Comparison of ENCODE assay signal across 30 cellular contexts in genomic region chr10:128115356-128115755, GRCh38.
"Had no signal": no experiment of that assay in that cellular context is flagged by ENCODE, and none has a peak within 500 bp of the region (broad histone marks: within the 10 kb centered on the region; RNA-seq: fewer than 3 reads in every experiment).

No MANE protein-coding gene starts in this region.

- H3K4me3 Mint-ChIP-seq: activated CD4-positive, alpha-beta memory T cell treated with anti-CD3 and anti-CD28 coated beads for 36 hours; activated naive CD4-positive, alpha-beta T cell treated with anti-CD3 and anti-CD28 coated beads, Interleukin-2, amount 10 ng/mL, durations not matched to agents 7 days and 5 days; activated naive CD8-positive, alpha-beta T cell treated with anti-CD3 and anti-CD28 coated beads, Interleukin-2, amount 10 ng/mL, durations not matched to agents 7 days and 5 days; activated T-helper 1 cell treated with anti-CD3 and anti-CD28 coated beads, Interleukin-12 subunit alpha, Interleukin-12 subunit beta, Interleukin-2, Interleukin-4 antibody, amounts not matched to agents 30 ng/mL and 10 ng/mL and 1 ng/mL, durations not matched to agents 14 hours and 24 hours and 36 hours; endodermal cell; natural killer cell treated with Interleukin-12 subunit alpha and Interleukin-12 subunit beta and Interleukin-15 and Interleukin-18, amount 100 ng/mL, for 72 hours; stimulated activated effector memory CD8-positive, alpha-beta T cell treated with anti-CD3 and anti-CD28 coated beads, Interleukin-12 subunit alpha, Interleukin-12 subunit beta, amount 100 ng/mL, for 72 hours; stimulated activated naive CD8-positive, alpha-beta T cell treated with anti-CD3 and anti-CD28 coated beads, Interleukin-15, amount 100 ng/mL, for 72 hours had no signal

- H3K27ac Mint-ChIP-seq: activated CD4-positive, alpha-beta memory T cell treated with anti-CD3 and anti-CD28 coated beads for 36 hours; activated naive CD4-positive, alpha-beta T cell treated with anti-CD3 and anti-CD28 coated beads, Interleukin-2, amount 10 ng/mL, durations not matched to agents 7 days and 5 days; activated T-helper 1 cell treated with anti-CD3 and anti-CD28 coated beads, Interleukin-12 subunit alpha, Interleukin-12 subunit beta, Interleukin-2, Interleukin-4 antibody, amounts not matched to agents 30 ng/mL and 10 ng/mL and 1 ng/mL, durations not matched to agents 14 hours and 24 hours and 36 hours; endodermal cell; natural killer cell treated with Interleukin-12 subunit alpha and Interleukin-12 subunit beta and Interleukin-15 and Interleukin-18, amount 100 ng/mL, for 72 hours; stimulated activated effector memory CD8-positive, alpha-beta T cell treated with anti-CD3 and anti-CD28 coated beads, Interleukin-12 subunit alpha, Interleukin-12 subunit beta, amount 100 ng/mL, for 72 hours; stimulated activated naive CD8-positive, alpha-beta T cell treated with anti-CD3 and anti-CD28 coated beads, Interleukin-15, amount 100 ng/mL, for 72 hours had no signal

- H3K36me3 ChIP-seq: ascending aorta, lower lobe of right lung, thyroid gland, upper lobe of right lung had no signal

- DNase-seq: activated CD4-positive, alpha-beta memory T cell treated with anti-CD3 and anti-CD28 coated beads for 36 hours; activated CD4-positive, alpha-beta T cell treated with anti-CD3 and anti-CD28 coated beads for 4 hours; activated CD8-positive, alpha-beta memory T cell treated with anti-CD3 and anti-CD28 coated beads, Interleukin-2, amount 50 U/mL, for 4 hours; activated gamma-delta T cell; activated naive CD4-positive, alpha-beta T cell treated with anti-CD3 and anti-CD28 coated beads, Interleukin-2, amount 10 ng/mL, durations not matched to agents 7 days and 5 days; activated naive CD8-positive, alpha-beta T cell treated with anti-CD3 and anti-CD28 coated beads, Interleukin-2, amount 10 ng/mL, durations not matched to agents 7 days and 5 days; activated T-cell treated with anti-CD3 and anti-CD28 coated beads, Interleukin-2, amount 50 U/mL, for 1 hour; brain microvascular endothelial cell; caudate nucleus; cortex of kidney; endodermal cell; esophagus squamous epithelium; left lung; lower lobe of right lung; mesendoderm; mucosa of descending colon; stimulated activated CD4-positive, alpha-beta T cell treated with anti-CD3 and anti-CD28 coated beads, Interleukin-4, amount 100 ng/mL, for 24 hours; stimulated activated naive CD8-positive, alpha-beta T cell treated with anti-CD3 and anti-CD28 coated beads, Interleukin-15, amount 100 ng/mL, for 72 hours; substantia nigra; thyroid gland; upper lobe of right lung had no signal

- H3K9me3 Mint-ChIP-seq: activated CD4-positive, alpha-beta memory T cell treated with anti-CD3 and anti-CD28 coated beads for 36 hours; activated naive CD4-positive, alpha-beta T cell treated with anti-CD3 and anti-CD28 coated beads, Interleukin-2, amount 10 ng/mL, durations not matched to agents 7 days and 5 days; activated naive CD8-positive, alpha-beta T cell treated with anti-CD3 and anti-CD28 coated beads, Interleukin-2, amount 10 ng/mL, durations not matched to agents 7 days and 5 days; activated T-helper 1 cell treated with anti-CD3 and anti-CD28 coated beads, Interleukin-12 subunit alpha, Interleukin-12 subunit beta, Interleukin-2, Interleukin-4 antibody, amounts not matched to agents 30 ng/mL and 10 ng/mL and 1 ng/mL, durations not matched to agents 14 hours and 24 hours and 36 hours; endodermal cell; natural killer cell treated with Interleukin-12 subunit alpha and Interleukin-12 subunit beta and Interleukin-15 and Interleukin-18, amount 100 ng/mL, for 72 hours; stimulated activated effector memory CD8-positive, alpha-beta T cell treated with anti-CD3 and anti-CD28 coated beads, Interleukin-12 subunit alpha, Interleukin-12 subunit beta, amount 100 ng/mL, for 72 hours; stimulated activated naive CD8-positive, alpha-beta T cell treated with anti-CD3 and anti-CD28 coated beads, Interleukin-15, amount 100 ng/mL, for 72 hours had no signal

- H3K27ac ChIP-seq: ascending aorta, brain microvascular endothelial cell, esophagus squamous epithelium, left lung, lower lobe of right lung, thyroid gland, upper lobe of right lung, VCaP had no signal

- FAIRE-seq: frontal cortex, islet of Langerhans had no signal

- H3K9me3 ChIP-seq: ascending aorta, esophagus squamous epithelium, left lung, lower lobe of right lung, mucosa of descending colon, thyroid gland, upper lobe of right lung had no signal

- H3K27me3 Mint-ChIP-seq: activated CD4-positive, alpha-beta memory T cell treated with anti-CD3 and anti-CD28 coated beads for 36 hours; activated naive CD4-positive, alpha-beta T cell treated with anti-CD3 and anti-CD28 coated beads, Interleukin-2, amount 10 ng/mL, durations not matched to agents 7 days and 5 days; activated naive CD8-positive, alpha-beta T cell treated with anti-CD3 and anti-CD28 coated beads, Interleukin-2, amount 10 ng/mL, durations not matched to agents 7 days and 5 days; natural killer cell treated with Interleukin-12 subunit alpha and Interleukin-12 subunit beta and Interleukin-15 and Interleukin-18, amount 100 ng/mL, for 72 hours; stimulated activated naive CD8-positive, alpha-beta T cell treated with anti-CD3 and anti-CD28 coated beads, Interleukin-15, amount 100 ng/mL, for 72 hours had no signal

- H3K4me1 ChIP-seq: ascending aorta, esophagus squamous epithelium, left lung, lower lobe of right lung, thyroid gland, upper lobe of right lung had no signal

- H3K27me3 ChIP-seq: ascending aorta, brain microvascular endothelial cell, esophagus squamous epithelium, left lung, thyroid gland, upper lobe of right lung had no signal

- H3K4me3 ChIP-seq: ascending aorta, esophagus squamous epithelium, left lung, lower lobe of right lung, mucosa of descending colon, skin epidermis, thyroid gland, upper lobe of right lung had no signal

- H3K4me1 Mint-ChIP-seq: endodermal cell; stimulated activated effector memory CD8-positive, alpha-beta T cell treated with anti-CD3 and anti-CD28 coated beads, Interleukin-12 subunit alpha, Interleukin-12 subunit beta, amount 100 ng/mL, for 72 hours had no signal

- ATAC-seq: left lung; lower lobe of right lung; mucosa of descending colon; natural killer cell treated with Interleukin-12 subunit alpha and Interleukin-12 subunit beta and Interleukin-15 and Interleukin-18, amount 100 ng/mL, for 72 hours; sciatic nerve; stimulated activated effector memory CD8-positive, alpha-beta T cell treated with anti-CD3 and anti-CD28 coated beads, Interleukin-12 subunit alpha, Interleukin-12 subunit beta, amount 100 ng/mL, for 72 hours; stimulated activated naive CD8-positive, alpha-beta T cell treated with anti-CD3 and anti-CD28 coated beads, Interleukin-15, amount 100 ng/mL, for 72 hours; upper lobe of right lung had no signal

- H3K36me3 Mint-ChIP-seq: stimulated activated effector memory CD8-positive, alpha-beta T cell treated with anti-CD3 and anti-CD28 coated beads, Interleukin-12 subunit alpha, Interleukin-12 subunit beta, amount 100 ng/mL, for 72 hours had no signal
